21 cellular contexts compared by ENCODE assay signal in genomic region chr12:18595406-18595805, GRCh38.
DNase-seq lines count a peak whose midpoint lies in the region; ATAC-seq, FAIRE-seq and TF ChIP-seq lines count a peak whose summit lies in the region.
"Had no signal": no experiment of that assay in that cellular context is flagged by ENCODE, and none has a peak within 500 bp of the region (broad histone marks: within the 10 kb centered on the region; RNA-seq: fewer than 3 reads in every experiment).

No MANE protein-coding gene starts in this region.

- intact Hi-C loops in left colon (cut with DNase I, micrococcal nuclease), result no loop called here

- no peaks in the 10 kb centered on the region for H3K9me3 ChIP-seq in tibial nerve

- TF ChIP-seq CTCF in tibial nerve (IDR thresholded peaks at IDR 0.05), result no peak

- ATAC-seq in HG03095 (IDR thresholded peaks at IDR 0.05; ENCODE audit: unreplicated experiment) (no peak), left colon (no peak)
- ATAC-seq: left lobe of liver; stimulated activated naive CD8-positive, alpha-beta T cell treated with anti-CD3 and anti-CD28 coated beads, Interleukin-15, amount 100 ng/mL, for 72 hours; T-helper 17 cell had no signal

- in situ Hi-C loops in ACHN (cut with HindIII; ENCODE audit: low pct_ligation_motif_present, low pct_unique_long_range_greater_than_20kb, low sequenced_read_pairs), result no loop called here

- no peak for FAIRE-seq in HTR-8/SVneo (lab: Jason Lieb, UNC)
- FAIRE-seq: frontal cortex had no signal

- no peaks in the 10 kb centered on the region for H3K36me3 ChIP-seq in tibial nerve
- H3K36me3 ChIP-seq: adrenal gland, cardiac muscle cell, neutrophil had no signal

- H3K4me3 ChIP-seq in tibial nerve, result no peak overlapping the region
- H3K4me3 ChIP-seq: adrenal gland, cardiac muscle cell had no signal

- H3K27me3 ChIP-seq in tibial nerve, result no peaks in the 10 kb centered on the region
- H3K27me3 ChIP-seq: adrenal gland, cardiac muscle cell, neutrophil had no signal

- H3K27ac ChIP-seq in tibial nerve, result no peak overlapping the region
- H3K27ac ChIP-seq: adrenal gland, cardiac muscle cell, neutrophil had no signal

- no peak for TF ChIP-seq EP300 in tibial nerve (IDR thresholded peaks at IDR 0.05)

- no peaks in the 10 kb centered on the region for H3K4me1 ChIP-seq in tibial nerve
- H3K4me1 ChIP-seq: adrenal gland had no signal

- TF ChIP-seq POLR2A in tibial nerve (IDR thresholded peaks at IDR 0.05), result no peak

- DNase-seq in ACHN (peak; percentile 66), HTR-8/SVneo (ENCODE audit: insufficient read length, low spot score) (peak; percentile 1), astrocyte of the hippocampus (ENCODE audit: low read depth, low spot score) (peak; percentile 3), kidney glomerular epithelial cell (lab: John Stamatoyannopoulos, UW) (peak; percentile 79), tibial nerve (ENCODE audit: low spot score in 2 of 2) (no peak), left colon (no peak)
- DNase-seq in activated CD4-positive, CD25-positive, alpha-beta regulatory T cell (lab: John Stamatoyannopoulos, UW), result no peak
- DNase-seq: 8988T; activated CD4-positive, alpha-beta T cell treated with anti-CD3 and anti-CD28 coated beads, Interleukin-2, amount 50 U/mL, for 48 hours; activated gamma-delta T cell; adrenal gland; NCI-H1417 treated with DMSO at 0.1 percent for 48 hours; NCI-H748 treated with DMSO at 0.1 percent for 48 hours; stimulated activated CD4-positive, alpha-beta T cell treated with anti-CD3 and anti-CD28 coated beads, Interleukin-4, amount 100 ng/mL, for 4 hours; stimulated activated naive CD8-positive, alpha-beta T cell treated with anti-CD3 and anti-CD28 coated beads, Interleukin-15, amount 100 ng/mL, for 72 hours; T-helper 17 cell had no signal

Comparison
In these comparisons a context has a peak if more than half of its experiments do, and no peak if none do; other contexts are left out.
1. DNase-seq: peak in ACHN (single experiment), HTR-8/SVneo (single experiment), astrocyte of the hippocampus (single experiment) and kidney glomerular epithelial cell (single experiment); none in tibial nerve (0 of 2), left colon (0 of 2) and activated CD4-positive, CD25-positive, alpha-beta regulatory T cell (0 of 4).